ENCODE assay signal across 1 cellular context in the genomic region with DNA sequence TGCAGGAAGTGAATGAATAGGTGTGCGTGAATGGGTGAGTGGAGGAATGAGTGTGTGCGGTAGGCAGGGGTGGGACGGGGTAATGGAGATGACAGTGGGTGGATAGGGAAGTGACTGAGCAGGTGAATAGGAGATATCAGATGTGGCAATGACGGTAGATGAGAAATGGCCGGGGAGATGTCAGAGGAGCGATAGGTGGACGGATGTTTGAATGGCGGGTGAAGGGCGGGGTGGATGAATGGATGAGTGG.
A peak's percentile ranks its signal among the peaks of the same experiment; 100 is the strongest.
TF ChIP-seq lines count a peak whose summit lies in the region.

No MANE protein-coding gene starts in this region.

TF ChIP-seq in K562, 482 proteins besides CTCF, POLR2A, EP300 and RAD21:
- TF ChIP-seq ELF4 (CRISPR knock-in tag; IDR thresholded peaks at IDR 0.05) (0 out of 2 replicates have a peak, but pooled peaks have one; percentile 56), SMAD1 (IDR thresholded peaks at IDR 0.05; ENCODE audit: low read depth, low read length, partially characterized antibody) (no peak), EGR1 (conservative IDR thresholded peaks at IDR 0.05) (peak; percentile 75)
- TF ChIP-seq, protein P1, sequence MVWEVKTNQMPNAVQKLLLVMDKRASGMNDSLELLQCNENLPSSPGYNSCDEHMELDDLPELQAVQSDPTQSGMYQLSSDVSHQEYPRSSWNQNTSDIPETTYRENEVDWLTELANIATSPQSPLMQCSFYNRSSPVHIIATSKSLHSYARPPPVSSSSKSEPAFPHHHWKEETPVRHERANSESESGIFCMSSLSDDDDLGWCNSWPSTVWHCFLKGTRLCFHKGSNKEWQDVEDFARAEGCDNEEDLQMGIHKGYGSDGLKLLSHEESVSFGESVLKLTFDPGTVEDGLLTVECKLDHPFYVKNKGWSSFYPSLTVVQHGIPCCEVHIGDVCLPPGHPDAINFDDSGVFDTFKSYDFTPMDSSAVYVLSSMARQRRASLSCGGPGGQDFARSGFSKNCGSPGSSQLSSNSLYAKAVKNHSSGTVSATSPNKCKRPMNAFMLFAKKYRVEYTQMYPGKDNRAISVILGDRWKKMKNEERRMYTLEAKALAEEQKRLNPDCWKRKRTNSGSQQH (CRISPR knock-in tag; IDR thresholded peaks at IDR 0.05) = 0 out of 2 replicates have a peak, but pooled peaks have one; percentile 23
- TF ChIP-seq, protein P2, sequence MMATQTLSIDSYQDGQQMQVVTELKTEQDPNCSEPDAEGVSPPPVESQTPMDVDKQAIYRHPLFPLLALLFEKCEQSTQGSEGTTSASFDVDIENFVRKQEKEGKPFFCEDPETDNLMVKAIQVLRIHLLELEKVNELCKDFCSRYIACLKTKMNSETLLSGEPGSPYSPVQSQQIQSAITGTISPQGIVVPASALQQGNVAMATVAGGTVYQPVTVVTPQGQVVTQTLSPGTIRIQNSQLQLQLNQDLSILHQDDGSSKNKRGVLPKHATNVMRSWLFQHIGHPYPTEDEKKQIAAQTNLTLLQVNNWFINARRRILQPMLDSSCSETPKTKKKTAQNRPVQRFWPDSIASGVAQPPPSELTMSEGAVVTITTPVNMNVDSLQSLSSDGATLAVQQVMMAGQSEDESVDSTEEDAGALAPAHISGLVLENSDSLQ (IDR thresholded peaks at IDR 0.05) = peak; percentile 79
